Comparison of ENCODE assay signal across 9 cellular contexts in the genomic region with DNA sequence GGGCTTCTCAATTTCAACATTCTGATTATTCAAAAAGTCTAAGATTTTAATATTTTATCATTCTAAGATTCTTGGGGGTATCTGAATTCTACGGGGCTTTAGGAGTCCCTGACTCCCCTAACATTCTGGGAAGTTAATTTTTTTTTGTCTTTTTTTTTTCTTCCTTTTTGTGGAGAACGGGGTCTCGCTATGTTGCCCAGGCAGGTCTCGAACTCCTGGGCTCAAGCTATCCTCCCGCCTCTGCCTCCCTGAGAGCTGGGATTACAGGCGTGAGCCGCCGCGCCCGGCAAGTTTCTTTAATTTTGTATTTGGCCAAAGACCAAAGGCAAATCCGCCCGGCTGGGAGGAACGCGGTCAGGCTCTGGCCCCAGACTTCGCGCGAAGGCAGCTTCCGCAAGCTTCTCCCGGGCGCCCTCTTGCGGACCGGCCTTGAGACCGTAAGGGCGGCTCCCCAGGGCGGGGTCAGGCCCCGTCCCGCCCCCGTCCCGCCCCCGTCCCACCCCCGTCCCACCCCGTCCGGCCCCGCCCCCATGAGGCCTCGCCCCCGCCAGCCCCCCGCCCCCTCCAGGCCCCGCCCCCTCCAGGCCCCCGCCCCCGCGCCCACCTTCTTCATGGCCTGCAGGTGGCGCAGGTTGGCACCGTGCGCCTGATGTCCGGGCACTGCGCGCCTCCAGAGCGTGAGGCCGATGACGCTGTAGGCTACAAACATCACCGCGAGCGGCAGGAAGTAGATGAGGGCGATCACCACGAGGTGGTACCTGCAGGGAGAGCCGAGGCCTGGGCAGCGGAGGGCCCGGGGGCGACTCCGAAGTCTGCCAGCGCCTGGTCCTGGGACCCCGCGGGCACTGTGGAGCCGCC. TPM values are rescaled to one million over a fixed set of nuclear protein-coding genes. Genes with fewer than 3 reads are reported as not detected.
A peak's percentile ranks its signal among the peaks of the same experiment; 100 is the strongest.
DNase-seq lines count a peak whose midpoint lies in the region; ATAC-seq, FAIRE-seq and TF ChIP-seq lines count a peak whose summit lies in the region.
"Had no signal": no experiment of that assay in that cellular context is flagged by ENCODE, and none has a peak within 500 bp of the region (broad histone marks: within the 10 kb centered on the region; RNA-seq: fewer than 3 reads in every experiment).

No MANE protein-coding gene starts in this region.

- peak overlapping the region; percentile 54 for H3K9ac ChIP-seq in astrocyte (ENCODE audit: low read length)

- DNase-seq in SIG-M5 treated with dmso at 0.1 percent for 504 hours (lab: John Stamatoyannopoulos, UW; ENCODE audit: unreplicated experiment) (peak; percentile 74), SIG-M5 (lab: John Stamatoyannopoulos, UW) (no peak), NCI-H187 (lab: John Stamatoyannopoulos, UW) (peak; percentile 12 to 63), astrocyte (ENCODE audit: low read depth) (peak; percentile 76), hepatocyte (ENCODE audit: low spot score) (peak; percentile 97), sciatic nerve (ENCODE audit: low spot score) (peak; percentile 97)
- DNase-seq in T-helper 2 cell treated with Interferon-gamma antibody and Interleukin-4, amounts not matched to agents 5 μg/mL and 100 μg/mL, for 36 hours (ENCODE audit: low spot score): peak; percentile 87

- H2AFZ ChIP-seq in astrocyte (ENCODE audit: low read depth, low read length) (peak overlapping the region; percentile 73), hepatocyte (peak overlapping the region; percentile 84)

- no peaks in the 10 kb centered on the region for H3K9me3 ChIP-seq in astrocyte (ENCODE audit: insufficient read depth, low read depth, low read length)
- no peaks in the 10 kb centered on the region for H3K9me3 ChIP-seq in hepatocyte (ENCODE audit: low read depth)

- peaks cover 10% of the 10 kb centered on the region for H3K4me1 ChIP-seq in astrocyte (ENCODE audit: insufficient read depth, low read length)
- peaks cover 10% of the 10 kb centered on the region for H3K4me1 ChIP-seq in hepatocyte (ENCODE audit: insufficient read depth)

- H4K20me1 ChIP-seq in astrocyte (ENCODE audit: insufficient read depth, low read length): no peaks in the 10 kb centered on the region
- no peaks in the 10 kb centered on the region for H4K20me1 ChIP-seq in hepatocyte (ENCODE audit: insufficient read depth, poor library complexity, severe bottlenecking)

- H3K27ac Mint-ChIP-seq in T-helper 2 cell treated with Interferon-gamma antibody and Interleukin-4, amounts not matched to agents 5 μg/mL and 100 μg/mL, for 36 hours: peak overlapping the region; percentile 83
- H3K27ac Mint-ChIP-seq in astrocyte (ENCODE audit: unreplicated experiment): peak overlapping the region; percentile 62

- ATAC-seq in HG02943 (IDR thresholded peaks at IDR 0.05; ENCODE audit: low read depth, unreplicated experiment) (peak; percentile 76), sciatic nerve (peak; percentile 92)

- H3K27ac ChIP-seq in astrocyte (ENCODE audit: low read depth, low read length): peak overlapping the region; percentile 14
- H3K27ac ChIP-seq in hepatocyte: peak overlapping the region; percentile 75

- H3K27me3 Mint-ChIP-seq in T-helper 2 cell treated with Interferon-gamma antibody and Interleukin-4, amounts not matched to agents 5 μg/mL and 100 μg/mL, for 36 hours (ENCODE audit: low read depth): no peaks in the 10 kb centered on the region
- H3K27me3 Mint-ChIP-seq in astrocyte (ENCODE audit: low read depth, unreplicated experiment): no peaks in the 10 kb centered on the region

- H3K4me2 ChIP-seq in astrocyte (ENCODE audit: low read length) (peak overlapping the region; percentile 84), hepatocyte (peak overlapping the region; percentile 77)

- no peaks in the 10 kb centered on the region for H3K9me2 ChIP-seq in hepatocyte (replicated peaks; ENCODE audit: insufficient read depth)

- H3K36me3 Mint-ChIP-seq in T-helper 2 cell treated with Interferon-gamma antibody and Interleukin-4, amounts not matched to agents 5 μg/mL and 100 μg/mL, for 36 hours (ENCODE audit: low read depth): peaks cover 3% of the 10 kb centered on the region
- H3K36me3 Mint-ChIP-seq in astrocyte (ENCODE audit: low read depth, unreplicated experiment): peaks cover 18% of the 10 kb centered on the region

- no peaks in the 10 kb centered on the region for H3K27me3 ChIP-seq in astrocyte (ENCODE audit: insufficient read depth, low read length)
- no peaks in the 10 kb centered on the region for H3K27me3 ChIP-seq in hepatocyte

- H3K79me2 ChIP-seq in astrocyte (ENCODE audit: insufficient read depth, low read length): no peaks in the 10 kb centered on the region
- H3K79me2 ChIP-seq in hepatocyte: no peaks in the 10 kb centered on the region

- H3K4me3 ChIP-seq in astrocyte (ENCODE audit: insufficient read depth, low read depth, low read length): peak overlapping the region; percentile 47
- peak overlapping the region; percentile 14 for H3K4me3 ChIP-seq in hepatocyte

- H3K36me3 ChIP-seq in astrocyte (ENCODE audit: insufficient read depth, low read length) (no peaks in the 10 kb centered on the region), hepatocyte (replicated peaks; ENCODE audit: insufficient read depth, low read depth) (no peaks in the 10 kb centered on the region)

- no peaks in the 10 kb centered on the region for H3K9me3 Mint-ChIP-seq in T-helper 2 cell treated with Interferon-gamma antibody and Interleukin-4, amounts not matched to agents 5 μg/mL and 100 μg/mL, for 36 hours
- H3K9me3 Mint-ChIP-seq in astrocyte (ENCODE audit: unreplicated experiment): no peaks in the 10 kb centered on the region

- peak overlapping the region; percentile 84 for H3K4me3 Mint-ChIP-seq in T-helper 2 cell treated with Interferon-gamma antibody and Interleukin-4, amounts not matched to agents 5 μg/mL and 100 μg/mL, for 36 hours
- peak overlapping the region; percentile 73 for H3K4me3 Mint-ChIP-seq in astrocyte (ENCODE audit: unreplicated experiment)

- 11% methylated on average over 31 of the region's 64 CpGs for WGBS in hepatocyte (ENCODE audit: low lambda C conversion rate, missing lambda C conversion rate)

- H3K4me1 Mint-ChIP-seq in T-helper 2 cell treated with Interferon-gamma antibody and Interleukin-4, amounts not matched to agents 5 μg/mL and 100 μg/mL, for 36 hours (ENCODE audit: low read depth): peaks cover 21% of the 10 kb centered on the region
- peaks cover 7% of the 10 kb centered on the region for H3K4me1 Mint-ChIP-seq in astrocyte (ENCODE audit: low read depth, unreplicated experiment)

- intact Hi-C loops in sciatic nerve (cut with DNase I): no loop called here

- TF ChIP-seq CTCF in astrocyte (IDR thresholded peaks at IDR 0.05; ENCODE audit: insufficient read depth, low read depth, low read length) (peak; percentile 15), hepatocyte (IDR thresholded peaks at IDR 0.05; ENCODE audit: poor library complexity) (peak; percentile 86)

- no peak for FAIRE-seq in astrocyte (lab: Jason Lieb, UNC)
- FAIRE-seq: A204.1 had no signal

RNA-seq across cellular contexts. Expression of a gene that starts 8.2 kb away (rescaled TPM):
- not detected in 2 replicates for total RNA-seq in astrocyte
- 0.07 TPM in 1 of 2 replicates, not detected in the other for total RNA-seq in hepatocyte
- 0.63 TPM in 1 of 2 replicates, not detected in the other for polyA plus RNA-seq in hepatocyte
- total RNA-seq in sciatic nerve: 0.53 TPM

RNA-seq across cellular contexts. Expression of a gene that starts 42.7 kb away (rescaled TPM):
- total RNA-seq in astrocyte: 8.7 and 9.4 TPM in 2 replicates
- 25.8 and 29.0 TPM in 2 replicates for total RNA-seq in hepatocyte
- polyA plus RNA-seq in hepatocyte: 58.5 and 66.4 TPM in 2 replicates
- 103 TPM for total RNA-seq in sciatic nerve
